In the genomic region with DNA sequence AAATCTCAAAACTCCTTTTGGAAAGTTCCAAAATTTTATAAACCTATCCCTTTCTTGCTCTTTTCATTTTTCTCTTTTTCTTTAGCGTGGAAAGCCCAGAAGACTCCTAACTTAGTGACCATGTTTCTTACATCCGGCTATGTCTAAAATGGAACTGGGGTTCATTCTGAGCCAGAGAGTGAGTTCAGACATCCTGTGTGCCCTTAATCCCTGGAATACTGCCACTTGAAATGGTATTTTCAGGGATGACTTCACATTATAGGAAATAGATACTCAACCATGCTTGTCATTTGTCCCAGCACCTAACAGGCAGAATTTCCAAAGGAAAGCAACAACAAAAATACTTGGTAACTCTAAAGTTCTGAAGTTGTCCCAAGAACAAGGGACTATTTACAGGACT, we compare ENCODE assay signal across 1 cellular context.
TF ChIP-seq lines count a peak whose summit lies in the region.

No MANE protein-coding gene starts in this region.

TF ChIP-seq in endothelial cell of umbilical vein, 7 proteins besides CTCF, POLR2A, EP300 and RAD21 (continued from another document):
- TF ChIP-seq, protein P1, sequence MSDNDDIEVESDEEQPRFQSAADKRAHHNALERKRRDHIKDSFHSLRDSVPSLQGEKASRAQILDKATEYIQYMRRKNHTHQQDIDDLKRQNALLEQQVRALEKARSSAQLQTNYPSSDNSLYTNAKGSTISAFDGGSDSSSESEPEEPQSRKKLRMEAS (IDR thresholded peaks at IDR 0.05; ENCODE audit: insufficient read depth, insufficient read length) = no peak
- TF ChIP-seq MYC (IDR thresholded peaks at IDR 0.05; ENCODE audit: low read depth, low read length) = no peak
- no peak for TF ChIP-seq EZH2 (IDR thresholded peaks at IDR 0.05; ENCODE audit: borderline replicate concordance, low read depth, low read length, severe bottlenecking)
- no peak for TF ChIP-seq GATA2 (IDR thresholded peaks at IDR 0.05; ENCODE audit: insufficient read depth, insufficient read length, low read depth, low read length)
